Comparison of ENCODE assay signal across 8 cellular contexts in genomic region chr19:13060233-13060963, GRCh38. TPM values are rescaled to one million over a fixed set of nuclear protein-coding genes. Genes with fewer than 3 reads are reported as not detected.
DNase-seq lines count a peak whose midpoint lies in the region; ATAC-seq and TF ChIP-seq lines count a peak whose summit lies in the region.

No MANE protein-coding gene starts in this region.

- peak overlapping the region in 1 of 2 experiments; percentile 59 for H3K4ac ChIP-seq in mesenchymal stem cell (ENCODE audit: low read depth in 1 of 2, low read length in 2 of 2)

- peak overlapping the region; percentile 66 for H2BK120ac ChIP-seq in mesenchymal stem cell (ENCODE audit: low read depth, low read length)

- no peak overlapping the region for H2BK12ac ChIP-seq in mesenchymal stem cell (ENCODE audit: low read length in 2 of 2)

- H3K4me2 ChIP-seq in mesenchymal stem cell (ENCODE audit: low read length, poor library complexity, severe bottlenecking), result peak overlapping the region; percentile 98

- peak overlapping the region; percentile 44 to 73 for H3K18ac ChIP-seq in mesenchymal stem cell (ENCODE audit: low read depth in 1 of 2, low read length in 2 of 2)

- H3K14ac ChIP-seq in mesenchymal stem cell (ENCODE audit: low read length in 2 of 2), result no peak overlapping the region

- H3K23ac ChIP-seq in mesenchymal stem cell (ENCODE audit: low read length in 2 of 2), result no peak overlapping the region

- H3K79me1 ChIP-seq in mesenchymal stem cell (replicated peaks; ENCODE audit: low read length, poor library complexity, severe bottlenecking), result no peaks in the 10 kb centered on the region

- no peaks in the 10 kb centered on the region for H3K9me3 ChIP-seq in mesenchymal stem cell (ENCODE audit: control insufficient read depth, low read length)

- peaks cover 46% of the 10 kb centered on the region for H3K4me1 ChIP-seq in mesenchymal stem cell (ENCODE audit: control insufficient read depth, insufficient read depth, low read depth, low read length)

- no peak overlapping the region for H2AFZ ChIP-seq in mesenchymal stem cell (ENCODE audit: low read depth, low read length)

- peak overlapping the region; percentile 68 for H3K27ac ChIP-seq in 22Rv1
- no peak overlapping the region for H3K27ac ChIP-seq in mesenchymal stem cell (ENCODE audit: low read length, poor library complexity, severe bottlenecking)

- ATAC-seq in GM21717 (IDR thresholded peaks at IDR 0.05; ENCODE audit: unreplicated experiment), result no peak

- peak overlapping the region; percentile 83 for H4K8ac ChIP-seq in mesenchymal stem cell (ENCODE audit: low read length)

- peaks cover 0 to 8% of the 10 kb centered on the region in 2 experiments for H3K36me3 ChIP-seq in mesenchymal stem cell (ENCODE audit: control insufficient read depth in 1 of 2, insufficient read depth in 2 of 2, low read depth in 1 of 2, low read length in 2 of 2)

- H2AK5ac ChIP-seq in mesenchymal stem cell (ENCODE audit: low read length, severe bottlenecking), result peak overlapping the region; percentile 17

- TF ChIP-seq CTCF in 22Rv1 (IDR thresholded peaks at IDR 0.05) (no peak), cardiac fibroblast (IDR thresholded peaks at IDR 0.05; ENCODE audit: low read depth, low read length) (no peak)

- peaks cover 0 to 34% of the 10 kb centered on the region in 2 experiments for H3K27me3 ChIP-seq in mesenchymal stem cell (ENCODE audit: control insufficient read depth in 1 of 2, insufficient read depth in 1 of 2, low read length in 2 of 2)

- H3K9ac ChIP-seq in mesenchymal stem cell (ENCODE audit: low read length), result peak overlapping the region; percentile 79

- H2BK5ac ChIP-seq in mesenchymal stem cell (ENCODE audit: low read depth, low read length, poor library complexity, severe bottlenecking), result no peak overlapping the region

- DNase-seq in HUDEP-2 (lab: John Stamatoyannopoulos, UW; ENCODE audit: unreplicated experiment in 76 of 76), result peak in 56 of 76 experiments; percentile 25 to 74 (median 53)
- peak in 1 of 2 donors; percentile 41 for DNase-seq in cardiac fibroblast (ENCODE audit: low read depth in 2 of 2)
- no peak for DNase-seq in mesenchymal stem cell
- DNase-seq in SKM-1 (lab: John Stamatoyannopoulos, UW; ENCODE audit: unreplicated experiment), result no peak
- DNase-seq in NOMO-1 treated with DMSO at 0.1 percent for 48 hours (lab: John Stamatoyannopoulos, UW; ENCODE audit: unreplicated experiment), result no peak
- no peak for DNase-seq in putamen (ENCODE audit: low spot score)

- peak overlapping the region; percentile 8 to 33 for H3K4me3 ChIP-seq in cardiac fibroblast (replicated peaks in 1 of 2; ENCODE audit: low read depth in 2 of 2, low read length in 2 of 2)
- H3K4me3 ChIP-seq in mesenchymal stem cell (ENCODE audit: insufficient read depth in 1 of 2, low read depth in 1 of 2, low read length in 2 of 2), result peak overlapping the region in 1 of 2 experiments; percentile 66

- H2BK15ac ChIP-seq in mesenchymal stem cell (ENCODE audit: low read depth, poor library complexity, severe bottlenecking), result peak overlapping the region; percentile 82

- H4K91ac ChIP-seq in mesenchymal stem cell (ENCODE audit: low read length), result peak overlapping the region; percentile 62

- WGBS in mesenchymal stem cell, result 37% methylated on average over 19 of the region's 19 CpGs

RNA-seq across cellular contexts. Expression of gene LYL1, which starts 42.3 kb away (rescaled TPM):
- polyA plus RNA-seq in mesenchymal stem cell (2013, experiment 1 of 2), result 0.68 TPM
- polyA plus RNA-seq in mesenchymal stem cell (2013, experiment 2 of 2), result 0.79 TPM

RNA-seq across cellular contexts. Expression of gene TRMT1, which starts 56.1 kb away (rescaled TPM):
- polyA plus RNA-seq in mesenchymal stem cell (2013, experiment 1 of 2), result 20.0 TPM
- 16.9 TPM for polyA plus RNA-seq in mesenchymal stem cell (2013, experiment 2 of 2)

RNA-seq across cellular contexts. Expression of gene NACC1, which starts 57.7 kb away (rescaled TPM):
- 82.1 TPM for polyA plus RNA-seq in mesenchymal stem cell (2013, experiment 1 of 2)
- polyA plus RNA-seq in mesenchymal stem cell (2013, experiment 2 of 2), result 85.0 TPM

Comparison
In these comparisons a context has a peak if more than half of its experiments do, and no peak if none do; other contexts are left out.
1. DNase-seq: peak in HUDEP-2 (56 of 76); none in mesenchymal stem cell (single experiment), SKM-1 (single experiment), NOMO-1 treated with DMSO at 0.1 percent for 48 hours (single experiment) and putamen (single experiment).